In genomic region chr11:73239111-73239521, GRCh38 we compare ENCODE assay signal across 15 cellular contexts. TPM values are rescaled to one million over a fixed set of nuclear protein-coding genes. Genes with fewer than 3 reads are reported as not detected.
"Had no signal": no experiment of that assay in that cellular context is flagged by ENCODE, and none has a peak within 500 bp of the region (broad histone marks: within the 10 kb centered on the region; RNA-seq: fewer than 3 reads in every experiment).

No MANE protein-coding gene starts in this region.

- H3K36me3 Mint-ChIP-seq: activated naive CD4-positive, alpha-beta T cell treated with anti-CD3 and anti-CD28 coated beads, Interleukin-2, amount 50 U/mL, for 72 hours; naive thymus-derived CD8-positive, alpha-beta T cell had no signal

- H3K27ac Mint-ChIP-seq: activated naive CD4-positive, alpha-beta T cell treated with anti-CD3 and anti-CD28 coated beads, Interleukin-2, amount 50 U/mL, for 72 hours had no signal

- H3K4me3 Mint-ChIP-seq: naive thymus-derived CD8-positive, alpha-beta T cell had no signal

- H3K27me3 ChIP-seq: breast epithelium, stomach, thyroid gland, vagina had no signal

- ATAC-seq: activated naive CD4-positive, alpha-beta T cell treated with anti-CD3 and anti-CD28 coated beads, Interleukin-2, amount 50 U/mL, for 72 hours; mucosa of descending colon; naive thymus-derived CD8-positive, alpha-beta T cell had no signal

- DNase-seq: activated CD4-positive, alpha-beta T cell treated with anti-CD3 and anti-CD28 coated beads, Interleukin-2, amount 50 U/mL, for 4 hours; activated CD4-positive, CD25-positive, alpha-beta regulatory T cell treated with anti-CD3 and anti-CD28 coated beads, Interleukin-2, amount 50 U/mL, for 72 hours; activated T-cell treated with anti-CD3 and anti-CD28 coated beads, Interleukin-2, amount 50 U/mL, for 1 hour; effector CD4-positive, alpha-beta T cell; foreskin melanocyte; kidney glomerular epithelial cell; naive thymus-derived CD8-positive, alpha-beta T cell; nucleus accumbens; stimulated activated CD4-positive, alpha-beta T cell treated with anti-CD3 and anti-CD28 coated beads, Interleukin-4, amount 100 ng/mL, for 4 hours; stomach had no signal

- H3K9me3 Mint-ChIP-seq: activated naive CD4-positive, alpha-beta T cell treated with anti-CD3 and anti-CD28 coated beads, Interleukin-2, amount 50 U/mL, for 72 hours; naive thymus-derived CD8-positive, alpha-beta T cell had no signal

- H3K4me1 ChIP-seq: breast epithelium had no signal

- H3K27ac ChIP-seq: breast epithelium, stomach, thyroid gland, vagina had no signal

- H3K36me3 ChIP-seq: breast epithelium, stomach, vagina had no signal

- H3K9me3 ChIP-seq: breast epithelium, mucosa of descending colon, stomach, thyroid gland, vagina had no signal

- H3K4me3 ChIP-seq: breast epithelium, mucosa of descending colon, stomach, thyroid gland, vagina had no signal

RNA-seq across cellular contexts. Expression of gene P2RY2, which starts 21.0 kb away (rescaled TPM):
- total RNA-seq: activated naive CD4-positive, alpha-beta T cell treated with anti-CD3 and anti-CD28 coated beads, Interleukin-2, amount 50 U/mL, for 72 hours; naive thymus-derived CD8-positive, alpha-beta T cell had no signal
- polyA plus RNA-seq: naive thymus-derived CD8-positive, alpha-beta T cell had no signal

RNA-seq across cellular contexts. Expression of gene P2RY6, which starts 33.0 kb away (rescaled TPM):
- total RNA-seq: activated naive CD4-positive, alpha-beta T cell treated with anti-CD3 and anti-CD28 coated beads, Interleukin-2, amount 50 U/mL, for 72 hours had no signal
- polyA plus RNA-seq: naive thymus-derived CD8-positive, alpha-beta T cell had no signal
